8 cellular contexts compared by ENCODE assay signal in the genomic region with DNA sequence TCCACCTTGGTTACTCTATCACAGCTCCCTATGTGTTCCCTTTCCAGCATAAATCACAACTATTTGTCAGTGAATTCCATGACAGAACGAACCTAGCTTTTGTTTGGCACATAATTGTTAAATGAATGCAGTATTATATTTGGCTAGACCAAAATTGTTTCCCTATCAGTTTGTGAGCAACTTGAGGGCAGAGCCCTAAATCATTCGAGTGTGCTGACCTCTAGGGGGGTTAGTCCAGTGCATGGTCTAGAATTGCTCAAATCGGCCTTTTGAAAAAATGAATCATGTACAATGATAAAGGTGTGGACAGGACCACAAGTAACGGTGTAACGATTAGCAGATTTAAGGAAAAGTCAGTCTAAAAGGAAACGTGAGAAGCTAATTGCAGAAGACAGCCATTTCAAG. TPM values are rescaled to one million over a fixed set of nuclear protein-coding genes. Genes with fewer than 3 reads are reported as not detected.
DNase-seq lines count a peak whose midpoint lies in the region; ATAC-seq and TF ChIP-seq lines count a peak whose summit lies in the region.

No MANE protein-coding gene starts in this region.

- POLR2A ChIA-PET in activated B cell treated with CpG ODN at 0.5 μM for 24 hours (lab: Charles Lee) = interaction anchor here (0.5 to 2.1 kb wide), 14 partner anchors 9 to 681 kb away, joined by 3 to 10 read pairs (median 4); partner anchors contain the start of gene EGR2

- H3K9me3 Mint-ChIP-seq in activated B cell treated with CpG ODN at 0.5 μM for 24 hours = peaks cover 6% of the 10 kb centered on the region
- peaks cover 4% of the 10 kb centered on the region for H3K9me3 Mint-ChIP-seq in stimulated activated effector memory CD8-positive, alpha-beta T cell treated with anti-CD3 and anti-CD28 coated beads, Interleukin-12 subunit alpha, Interleukin-12 subunit beta, amount 100 ng/mL, for 72 hours

- H3K9me3 ChIP-seq in right cardiac atrium (ENCODE audit: control insufficient read depth, low read length) = no peaks in the 10 kb centered on the region

- CTCF ChIA-PET in activated B cell treated with CpG ODN at 0.5 μM for 24 hours (lab: Charles Lee) = interaction anchor here (1.0 to 2.3 kb wide), 4 partner anchors 34 to 539 kb away, joined by 4 to 8 read pairs (median 6); no protein-coding TSS in a partner anchor

- peaks cover 39% of the 10 kb centered on the region for H3K4me1 Mint-ChIP-seq in activated B cell treated with CpG ODN at 0.5 μM for 24 hours
- peaks cover 23% of the 10 kb centered on the region for H3K4me1 Mint-ChIP-seq in stimulated activated effector memory CD8-positive, alpha-beta T cell treated with anti-CD3 and anti-CD28 coated beads, Interleukin-12 subunit alpha, Interleukin-12 subunit beta, amount 100 ng/mL, for 72 hours

- DNase-seq in activated B cell treated with CpG ODN at 0.5 μM for 24 hours (no peak), right cardiac atrium (no peak), C1 segment of cervical spinal cord (lab: John Stamatoyannopoulos, UW) (no peak), SKM-1 treated with dmso at 0.1 percent for 144 hours (lab: John Stamatoyannopoulos, UW; ENCODE audit: unreplicated experiment) (no peak), NK-92 (lab: John Stamatoyannopoulos, UW; ENCODE audit: unreplicated experiment) (no peak)
- DNase-seq in stimulated activated effector memory CD8-positive, alpha-beta T cell treated with anti-CD3 and anti-CD28 coated beads, Interleukin-12 subunit alpha, Interleukin-12 subunit beta, amount 100 ng/mL, for 72 hours (ENCODE audit: low spot score in 2 of 2) = no peak

- WGBS in right cardiac atrium = 56% methylated on average over 6 of the region's 6 CpGs

- H3K27me3 ChIP-seq in right cardiac atrium (ENCODE audit: control insufficient read depth, insufficient read depth) = no peaks in the 10 kb centered on the region

- no peaks in the 10 kb centered on the region for H3K4me1 ChIP-seq in right cardiac atrium (ENCODE audit: control insufficient read depth, insufficient read depth, low read length)

- no peak for TF ChIP-seq CTCF in activated B cell treated with CpG ODN at 0.5 μM for 24 hours (IDR thresholded peaks at IDR 0.05)

- peaks cover 18% of the 10 kb centered on the region for H3K36me3 Mint-ChIP-seq in activated B cell treated with CpG ODN at 0.5 μM for 24 hours (ENCODE audit: low read depth)
- H3K36me3 Mint-ChIP-seq in stimulated activated effector memory CD8-positive, alpha-beta T cell treated with anti-CD3 and anti-CD28 coated beads, Interleukin-12 subunit alpha, Interleukin-12 subunit beta, amount 100 ng/mL, for 72 hours = peaks cover 32% of the 10 kb centered on the region

- H3K4me3 Mint-ChIP-seq in activated B cell treated with CpG ODN at 0.5 μM for 24 hours = peak overlapping the region; percentile 93
- peak overlapping the region; percentile 82 for H3K4me3 Mint-ChIP-seq in stimulated activated effector memory CD8-positive, alpha-beta T cell treated with anti-CD3 and anti-CD28 coated beads, Interleukin-12 subunit alpha, Interleukin-12 subunit beta, amount 100 ng/mL, for 72 hours

- peak overlapping the region; percentile 13 for H3K4me3 ChIP-seq in right cardiac atrium (ENCODE audit: low read length)

- no peaks in the 10 kb centered on the region for H3K27me3 Mint-ChIP-seq in activated B cell treated with CpG ODN at 0.5 μM for 24 hours

- ATAC-seq in HG02943 (IDR thresholded peaks at IDR 0.05; ENCODE audit: low read depth, unreplicated experiment) (peak; percentile 1), activated B cell treated with CpG ODN at 0.5 μM for 24 hours (ENCODE audit: low read depth) (no peak), right cardiac atrium (peak in 1 of 2 donors; percentile 1), GM18498 (IDR thresholded peaks at IDR 0.05; ENCODE audit: unreplicated experiment) (no peak)
- no peak for ATAC-seq in stimulated activated effector memory CD8-positive, alpha-beta T cell treated with anti-CD3 and anti-CD28 coated beads, Interleukin-12 subunit alpha, Interleukin-12 subunit beta, amount 100 ng/mL, for 72 hours

- H3K27ac Mint-ChIP-seq in activated B cell treated with CpG ODN at 0.5 μM for 24 hours = peak overlapping the region; percentile 92
- peak overlapping the region; percentile 93 for H3K27ac Mint-ChIP-seq in stimulated activated effector memory CD8-positive, alpha-beta T cell treated with anti-CD3 and anti-CD28 coated beads, Interleukin-12 subunit alpha, Interleukin-12 subunit beta, amount 100 ng/mL, for 72 hours

- no peak overlapping the region for H3K27ac ChIP-seq in right cardiac atrium (ENCODE audit: low read length)

- intact Hi-C loops in activated B cell treated with CpG ODN at 0.5 μM for 24 hours (cut with micrococcal nuclease) (loop anchor here (1.0 to 10.0 kb wide), 12 partner anchors 26 to 1232 kb away; partner anchors contain the start of genes ADO, EGR2 and REEP3), right cardiac atrium (cut with DNase I) (no loop called here)

RNA-seq across cellular contexts. Expression of gene NRBF2, which starts 0.5 kb away (rescaled TPM):
- total RNA-seq in activated B cell treated with CpG ODN at 0.5 μM for 24 hours (23.8 and 26.9 TPM in 2 replicates), right cardiac atrium (10 to 100 TPM in 3 of 4 donors, 1 to 10 TPM in 1; 8.3 to 13.4 (median 10.5) TPM)
- polyA plus RNA-seq in right cardiac atrium = 7.5 TPM
